Comparison of ENCODE assay signal across 8 cellular contexts in the genomic region with DNA sequence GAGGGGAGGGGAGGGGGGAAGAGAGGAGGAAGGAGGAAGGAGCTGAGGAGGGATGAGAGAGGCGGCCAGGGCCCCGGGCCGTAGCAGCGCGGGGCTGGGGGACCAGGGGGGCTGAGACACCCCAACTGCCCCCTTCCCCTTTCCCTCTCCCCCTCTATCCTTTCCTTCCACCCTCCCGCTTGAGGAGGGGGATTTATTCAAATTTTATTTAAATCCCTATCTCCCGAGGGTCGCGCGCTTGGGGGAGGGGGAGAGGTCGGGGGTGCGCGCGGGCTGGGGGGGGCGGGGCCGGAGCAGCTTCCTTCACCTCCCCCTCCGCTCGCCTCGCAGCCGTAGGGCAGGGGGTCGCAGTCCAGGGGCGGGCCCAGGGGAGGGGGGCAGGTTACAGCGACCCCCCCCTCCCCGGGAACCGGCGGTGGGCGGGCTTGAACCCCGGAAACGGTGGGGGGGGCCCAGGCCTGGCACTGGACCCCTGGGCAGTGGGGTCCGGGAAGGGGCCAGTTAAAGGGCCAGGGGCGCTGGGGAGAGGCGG. TPM values are rescaled to one million over a fixed set of nuclear protein-coding genes. Genes with fewer than 3 reads are reported as not detected.
DNase-seq lines count a peak whose midpoint lies in the region; ATAC-seq and TF ChIP-seq lines count a peak whose summit lies in the region.

A gene with protein sequence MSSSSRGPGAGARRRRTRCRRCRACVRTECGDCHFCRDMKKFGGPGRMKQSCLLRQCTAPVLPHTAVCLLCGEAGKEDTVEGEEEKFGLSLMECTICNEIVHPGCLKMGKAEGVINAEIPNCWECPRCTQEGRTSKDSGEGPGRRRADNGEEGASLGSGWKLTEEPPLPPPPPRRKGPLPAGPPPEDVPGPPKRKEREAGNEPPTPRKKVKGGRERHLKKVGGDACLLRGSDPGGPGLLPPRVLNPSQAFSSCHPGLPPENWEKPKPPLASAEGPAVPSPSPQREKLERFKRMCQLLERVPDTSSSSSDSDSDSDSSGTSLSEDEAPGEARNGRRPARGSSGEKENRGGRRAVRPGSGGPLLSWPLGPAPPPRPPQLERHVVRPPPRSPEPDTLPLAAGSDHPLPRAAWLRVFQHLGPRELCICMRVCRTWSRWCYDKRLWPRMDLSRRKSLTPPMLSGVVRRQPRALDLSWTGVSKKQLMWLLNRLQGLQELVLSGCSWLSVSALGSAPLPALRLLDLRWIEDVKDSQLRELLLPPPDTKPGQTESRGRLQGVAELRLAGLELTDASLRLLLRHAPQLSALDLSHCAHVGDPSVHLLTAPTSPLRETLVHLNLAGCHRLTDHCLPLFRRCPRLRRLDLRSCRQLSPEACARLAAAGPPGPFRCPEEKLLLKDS (plus strand): TSS at position 19 of the 532 bp plus-strand sequence. CDS start 2,183 bp downstream, outside the sequence.

- peak within 1 kb of the TSS; percentile 89 for H2AK5ac ChIP-seq in neuronal stem cell (ENCODE audit: low read depth, low read length)

- peak within 1 kb of the TSS; percentile 89 for H2AFZ ChIP-seq in neuronal stem cell (ENCODE audit: low read length)

- H3K23ac ChIP-seq in neuronal stem cell (ENCODE audit: low read depth, low read length, poor library complexity), result peak within 1 kb of the TSS; percentile 40

- peaks cover 8% of the 10 kb centered on the region for H3K79me1 ChIP-seq in neuronal stem cell (ENCODE audit: low read depth, low read length)

- H2BK15ac ChIP-seq in neuronal stem cell (ENCODE audit: low read length), result peak within 1 kb of the TSS; percentile 61

- H3K4me3 ChIP-seq in neuronal stem cell (ENCODE audit: low read length in 2 of 2), result peak within 1 kb of the TSS; percentile 76 to 93

- H2BK12ac ChIP-seq in neuronal stem cell (ENCODE audit: low read length), result no peak within 1 kb of the TSS

- peaks cover 17 to 33% of the 10 kb centered on the region in 2 donors for H3K36me3 ChIP-seq in neuronal stem cell (replicated peaks in 1 of 2; ENCODE audit: control insufficient read depth in 2 of 2, insufficient read depth in 2 of 2, low read length in 2 of 2)

- no peaks in the 10 kb centered on the region for H3K27me3 Mint-ChIP-seq in T-cell

- H3K27ac Mint-ChIP-seq in T-cell, result peak within 1 kb of the TSS; percentile 100

- peak within 1 kb of the TSS; percentile 93 for H3K9ac ChIP-seq in neuronal stem cell (ENCODE audit: low read depth, low read length, poor library complexity)

- H4K91ac ChIP-seq in neuronal stem cell (ENCODE audit: low read depth, low read length, poor library complexity), result peak within 1 kb of the TSS; percentile 12

- ATAC-seq in T-cell (replicated peaks in 1 of 4) (no peak), esophagus mucosa (no peak), HG03571 (IDR thresholded peaks at IDR 0.05; ENCODE audit: unreplicated experiment) (no peak)

- H3K9me3 ChIP-seq in neuronal stem cell (replicated peaks in 1 of 2; ENCODE audit: control insufficient read depth in 2 of 2, insufficient read depth in 1 of 2, low read depth in 1 of 2, low read length in 2 of 2), result no peaks in the 10 kb centered on the region

- peak within 1 kb of the TSS; percentile 95 to 100 (median 98) for H3K4me3 Mint-ChIP-seq in T-cell

- H3K27me3 ChIP-seq in neuronal stem cell (ENCODE audit: control insufficient read depth in 3 of 3, insufficient read depth in 3 of 3, low read depth in 1 of 3, low read length in 3 of 3), result no peaks in the 10 kb centered on the region

- peak within 1 kb of the TSS; percentile 97 for H3K18ac ChIP-seq in neuronal stem cell (ENCODE audit: low read length)

- H3K4me1 ChIP-seq in neuronal stem cell (ENCODE audit: control insufficient read depth in 2 of 2, insufficient read depth in 1 of 2, low read depth in 1 of 2, low read length in 2 of 2), result peaks cover 7 to 8% of the 10 kb centered on the region in 2 donors

- H4K8ac ChIP-seq in neuronal stem cell (ENCODE audit: low read depth, low read length), result no peak within 1 kb of the TSS

- DNase-seq in NCI-H2171 (lab: John Stamatoyannopoulos, UW), result peak; percentile 57
- no peak for DNase-seq in NCI-H2171 treated with DMSO at 0.1 percent for 48 hours (lab: John Stamatoyannopoulos, UW)
- DNase-seq in T-cell, result peak in 2 of 34 experiments; percentile 28
- DNase-seq in neuronal stem cell (ENCODE audit: low spot score), result peak; percentile 85
- no peak for DNase-seq in AG08395 (ENCODE audit: low spot score)
- DNase-seq in HEK293T (ENCODE audit: extremely low spot score), result no peak

- CTCF ChIA-PET in T-cell (lab: Charles Lee) (interaction anchor here in 1 of 2 donors (0.6 kb wide), 4 partner anchors 17 to 173 kb away, joined by 3 to 4 read pairs (median 3); a partner anchor contains a TSS), HEK293T (lab: Yijun Ruan, JAX) (interaction anchor here (0.6 kb wide), 1 partner anchor 99 kb away, joined by 9 read pairs; no protein-coding TSS in a partner anchor)

- peak within 1 kb of the TSS; percentile 84 for H2BK5ac ChIP-seq in neuronal stem cell (ENCODE audit: low read length)

- peak within 1 kb of the TSS; percentile 82 for H3K27ac ChIP-seq in neuronal stem cell (replicated peaks; ENCODE audit: low read length)

- no peaks in the 10 kb centered on the region for H3K36me3 Mint-ChIP-seq in T-cell

- no peaks in the 10 kb centered on the region for H3K9me3 Mint-ChIP-seq in T-cell

- peak within 1 kb of the TSS; percentile 72 for H3K4me2 ChIP-seq in neuronal stem cell (ENCODE audit: insufficient read depth, low read length, poor library complexity, severe bottlenecking)

- POLR2A ChIA-PET in T-cell (lab: Charles Lee) (interaction anchor here in 1 of 2 donors (0.6 kb wide), 1 partner anchor 18 kb away, joined by 3 read pairs; no protein-coding TSS in a partner anchor), HEK293T (lab: Yijun Ruan, JAX) (interaction anchor here (0.7 to 2.8 kb wide), 6 partner anchors 19 to 176 kb away, joined by 3 to 9 read pairs (median 4); a partner anchor contains a TSS)

- H3K4me1 Mint-ChIP-seq in T-cell, result peaks cover 13 to 35% (median 18%) of the 10 kb centered on the region in 3 donors

- H2BK120ac ChIP-seq in neuronal stem cell (ENCODE audit: low read depth, low read length), result no peak within 1 kb of the TSS

- H3K14ac ChIP-seq in neuronal stem cell (ENCODE audit: low read length), result no peak within 1 kb of the TSS

- WGBS in neuronal stem cell (ENCODE audit: extremely low coverage in 2 of 2, insufficient read length in 2 of 2, insufficient replicate concordance in 1 of 2), 2 donors, result no CpG with 5 or more reads among the region's 32 CpGs

- H3K4ac ChIP-seq in neuronal stem cell (ENCODE audit: low read length), result peak within 1 kb of the TSS; percentile 81

TF ChIP-seq in HEK293T, 16 proteins besides CTCF, POLR2A, EP300 and RAD21:
- TF ChIP-seq LEF1 (IDR thresholded peaks at IDR 0.05; ENCODE audit: borderline replicate concordance), result no peak
- no peak for TF ChIP-seq SUZ12 (IDR thresholded peaks at IDR 0.05)
- no peak for TF ChIP-seq FOXA1 (IDR thresholded peaks at IDR 0.05)
- TF ChIP-seq SP1 (IDR thresholded peaks at IDR 0.05), result no peak
- no peak for TF ChIP-seq NFRKB (IDR thresholded peaks at IDR 0.05)
- TF ChIP-seq FOXK2 (IDR thresholded peaks at IDR 0.05), result no peak
- TF ChIP-seq BHLHE40 (IDR thresholded peaks at IDR 0.05; ENCODE audit: borderline replicate concordance), result no peak
TF ChIP-seq in HEK293T: peak in this region for 0.

RNA-seq across cellular contexts. Expression of the gene that starts here (rescaled TPM):
- total RNA-seq in T-cell (10 to 100 TPM; 11.5 to 22.0 (median 18.1) TPM), esophagus mucosa (19.2 TPM)
- polyA plus RNA-seq in neuronal stem cell (2013, experiment 1 of 2), result 60.7 TPM
- 57.8 TPM for polyA plus RNA-seq in neuronal stem cell (2013, experiment 2 of 2)

Comparison
In these comparisons a context has a peak if more than half of its experiments do, and no peak if none do; other contexts are left out.
1. DNase-seq: peak in NCI-H2171 (single experiment) and neuronal stem cell (single experiment); none in NCI-H2171 treated with DMSO at 0.1 percent for 48 hours (single experiment), AG08395 (single experiment) and HEK293T (single experiment).